1 cellular context compared by ENCODE assay signal in the genomic region with DNA sequence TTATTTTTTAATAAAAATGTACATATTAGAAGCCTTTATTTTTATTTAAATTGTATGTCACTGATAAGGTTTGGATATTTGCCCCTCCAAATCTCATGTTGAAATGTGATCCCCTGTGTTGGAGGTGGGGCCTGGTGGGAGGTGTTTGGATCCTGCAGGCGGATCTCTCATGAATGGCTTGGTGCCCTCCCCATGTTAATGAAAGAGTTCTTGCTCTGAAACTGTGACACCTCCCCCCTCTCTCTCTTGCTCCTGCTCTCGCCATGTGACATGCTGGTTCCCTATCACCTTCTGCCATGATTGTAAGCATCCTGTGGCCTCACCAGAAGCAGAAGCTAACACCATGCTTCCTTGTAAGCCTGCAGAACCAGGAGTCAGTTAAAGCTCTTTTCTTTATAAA.
TF ChIP-seq lines count a peak whose summit lies in the region.

No MANE protein-coding gene starts in this region.

TF ChIP-seq in IMR-90, 13 proteins besides CTCF, POLR2A, EP300 and RAD21 (continued from another document):
- no peak for TF ChIP-seq RCOR1 (IDR thresholded peaks at IDR 0.05; ENCODE audit: insufficient replicate concordance, low read length)
- TF ChIP-seq MAZ (IDR thresholded peaks at IDR 0.05; ENCODE audit: borderline replicate concordance, low read depth, low read length) = no peak
- TF ChIP-seq, protein P1, sequence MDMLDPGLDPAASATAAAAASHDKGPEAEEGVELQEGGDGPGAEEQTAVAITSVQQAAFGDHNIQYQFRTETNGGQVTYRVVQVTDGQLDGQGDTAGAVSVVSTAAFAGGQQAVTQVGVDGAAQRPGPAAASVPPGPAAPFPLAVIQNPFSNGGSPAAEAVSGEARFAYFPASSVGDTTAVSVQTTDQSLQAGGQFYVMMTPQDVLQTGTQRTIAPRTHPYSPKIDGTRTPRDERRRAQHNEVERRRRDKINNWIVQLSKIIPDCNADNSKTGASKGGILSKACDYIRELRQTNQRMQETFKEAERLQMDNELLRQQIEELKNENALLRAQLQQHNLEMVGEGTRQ (IDR thresholded peaks at IDR 0.05; ENCODE audit: low read depth, low read length) = no peak
- no peak for TF ChIP-seq FOS (IDR thresholded peaks at IDR 0.05; ENCODE audit: low read depth, low read length)
